In the genomic region with DNA sequence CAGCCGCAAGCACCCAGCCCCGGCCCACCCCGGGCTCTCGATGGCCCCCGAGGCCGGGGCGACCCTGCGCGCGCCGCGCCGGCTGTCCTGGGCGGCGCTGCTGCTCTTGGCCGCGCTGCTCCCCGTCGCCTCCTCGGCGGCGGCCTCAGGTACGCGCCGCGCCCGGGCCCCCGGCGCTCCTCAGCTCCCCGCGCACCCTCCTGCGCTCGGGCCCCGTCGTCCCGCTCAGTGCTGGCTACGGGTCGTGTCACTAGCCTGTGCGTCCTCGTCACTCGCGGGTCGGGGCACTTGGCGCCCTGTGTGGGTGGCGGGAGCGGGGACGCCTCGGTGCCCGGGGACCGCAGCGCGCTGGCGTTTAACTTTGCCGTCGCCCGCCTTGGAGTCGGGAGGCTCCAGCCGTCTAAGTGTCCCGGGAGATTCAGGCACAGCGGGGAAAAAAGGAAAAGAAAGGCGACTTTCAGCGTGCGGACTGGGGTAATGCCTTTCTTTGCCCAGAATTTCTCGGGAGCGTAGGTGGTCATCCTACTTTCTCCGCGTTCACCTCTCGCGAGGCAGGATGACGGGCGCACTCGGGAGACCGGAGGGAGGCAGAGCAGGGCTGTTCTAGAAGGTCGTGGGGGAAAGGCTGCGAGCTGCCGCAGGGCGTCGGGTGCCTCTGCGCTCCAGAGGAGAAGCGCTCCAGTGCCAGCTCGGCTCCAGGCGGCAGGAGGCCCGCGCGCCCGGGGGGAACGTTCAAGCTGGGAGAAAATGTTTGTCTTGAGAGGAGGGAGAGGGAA, we compare ENCODE assay signal across 8 cellular contexts. TPM values are rescaled to one million over a fixed set of nuclear protein-coding genes. Genes with fewer than 3 reads are reported as not detected.
A peak's percentile ranks its signal among the peaks of the same experiment; 100 is the strongest.
DNase-seq lines count a peak whose midpoint lies in the region; ATAC-seq, FAIRE-seq and TF ChIP-seq lines count a peak whose summit lies in the region.

No MANE protein-coding gene starts in this region.

- H3K4me3 ChIP-seq in keratinocyte (ENCODE audit: control insufficient read depth in 2 of 3, extremely low read depth in 1 of 3, insufficient read depth in 2 of 3, low read depth in 1 of 3, low read length in 3 of 3) (peak overlapping the region in 2 of 3 experiments; percentile 27 to 41), PC-3 (ENCODE audit: low read length) (no peak overlapping the region)

- H3K9ac ChIP-seq in keratinocyte (ENCODE audit: control insufficient read depth, extremely low read depth, insufficient read depth, low read length): no peak overlapping the region
- no peak overlapping the region for H3K9ac ChIP-seq in PC-3 (ENCODE audit: low read length)

- H3K9me2 ChIP-seq in PC-3 (replicated peaks; ENCODE audit: low read length): no peaks in the 10 kb centered on the region

- intact Hi-C loops in PC-3 (cut with micrococcal nuclease): no loop called here

- dilution Hi-C loops in keratinocyte (cut with MboI; ENCODE audit: extremely low pct_ligation_motif_present, low sequenced_read_pairs): loop anchor here (25.0 kb wide), 1 partner anchor 468 kb away; no protein-coding TSS in a partner anchor

- H3K4me1 Mint-ChIP-seq in stimulated activated naive CD8-positive, alpha-beta T cell treated with anti-CD3 and anti-CD28 coated beads, Interleukin-15, amount 100 ng/mL, for 72 hours: peaks cover 29% of the 10 kb centered on the region

- CTCF ChIA-PET in PC-3 (lab: Charles Lee): no interaction called here

- H3K27me3 ChIP-seq in keratinocyte (ENCODE audit: control insufficient read depth, extremely low read depth, insufficient read depth, low read length) (peaks cover 57% of the 10 kb centered on the region), PC-3 (ENCODE audit: low read length) (peaks cover 67% of the 10 kb centered on the region)

- no peaks in the 10 kb centered on the region for H3K9me1 ChIP-seq in keratinocyte (ENCODE audit: control insufficient read depth, extremely low read depth, insufficient read depth, low read length)

- no peak for FAIRE-seq in keratinocyte (lab: Jason Lieb, UNC)

- no peak overlapping the region for H2AFZ ChIP-seq in keratinocyte (ENCODE audit: control insufficient read depth, low read length)
- H2AFZ ChIP-seq in PC-3 (ENCODE audit: low read length): no peak overlapping the region

- TF ChIP-seq CTCF in keratinocyte (optimal IDR thresholded peaks at IDR 0.05 in 1 of 3, IDR thresholded peaks at IDR 0.05 in 1 of 3, conservative IDR thresholded peaks at IDR 0.05 in 1 of 3; ENCODE audit: extremely low read depth in 1 of 3, insufficient read depth in 2 of 3, low read length in 3 of 3): no peak
- no peak for TF ChIP-seq CTCF in PC-3 (conservative IDR thresholded peaks at IDR 0.05; ENCODE audit: low read depth, low read length)

- H3K27ac Mint-ChIP-seq in stimulated activated naive CD8-positive, alpha-beta T cell treated with anti-CD3 and anti-CD28 coated beads, Interleukin-15, amount 100 ng/mL, for 72 hours: no peak overlapping the region

- H3K9me3 ChIP-seq in keratinocyte (ENCODE audit: control insufficient read depth, low read depth, low read length) (no peaks in the 10 kb centered on the region), PC-3 (ENCODE audit: low read length) (no peaks in the 10 kb centered on the region)

- H3K27me3 Mint-ChIP-seq in stimulated activated naive CD8-positive, alpha-beta T cell treated with anti-CD3 and anti-CD28 coated beads, Interleukin-15, amount 100 ng/mL, for 72 hours: peaks cover 98% of the 10 kb centered on the region

- no TSS peak for BruUV-seq in PC-3 (replicated peaks; lab: Mats Ljungman, UMichigan)

- H3K36me3 ChIP-seq in keratinocyte (ENCODE audit: control insufficient read depth in 2 of 2, extremely low read depth in 1 of 2, insufficient read depth in 2 of 2, low read length in 2 of 2) (no peaks in the 10 kb centered on the region), PC-3 (ENCODE audit: low read depth, low read length) (no peaks in the 10 kb centered on the region)

- H3F3A ChIP-seq in PC-3 (ENCODE audit: low read length, unreplicated experiment): no peaks in the 10 kb centered on the region

- peak overlapping the region; percentile 74 to 81 for H3K4me3 Mint-ChIP-seq in stimulated activated naive CD8-positive, alpha-beta T cell treated with anti-CD3 and anti-CD28 coated beads, Interleukin-15, amount 100 ng/mL, for 72 hours

- H3K79me2 ChIP-seq in keratinocyte (ENCODE audit: control insufficient read depth, insufficient read depth, low read length): no peaks in the 10 kb centered on the region
- H3K79me2 ChIP-seq in PC-3 (ENCODE audit: low read length): no peaks in the 10 kb centered on the region

- H3K4me1 ChIP-seq in keratinocyte (ENCODE audit: control insufficient read depth, extremely low read depth, insufficient read depth, low read length) (peaks cover 2% of the 10 kb centered on the region), PC-3 (ENCODE audit: insufficient read depth, low read length) (no peaks in the 10 kb centered on the region)

- DNase-seq in activated gamma-delta T cell (lab: John Stamatoyannopoulos, UW) (peak; percentile 15), activated gamma-delta T cell treated with Interleukin-2 at 50 U/mL for 16 hours (no peak), NCI-H1105 (lab: John Stamatoyannopoulos, UW) (peak; percentile 68), astrocyte of the hippocampus (ENCODE audit: low read depth, low spot score) (peak; percentile 79), keratinocyte (ENCODE audit: low read depth, low spot score) (no peak), NCI-H1417 treated with DMSO at 0.1 percent for 48 hours (lab: John Stamatoyannopoulos, UW) (no peak), PC-3 (no peak)
- DNase-seq in stimulated activated naive CD8-positive, alpha-beta T cell treated with anti-CD3 and anti-CD28 coated beads, Interleukin-15, amount 100 ng/mL, for 72 hours: peak; percentile 37 to 45

- ATAC-seq in stimulated activated naive CD8-positive, alpha-beta T cell treated with anti-CD3 and anti-CD28 coated beads, Interleukin-15, amount 100 ng/mL, for 72 hours: peak; percentile 74
- no peak for ATAC-seq in PC-3

- H3K27ac ChIP-seq in keratinocyte (ENCODE audit: control insufficient read depth, insufficient read depth, low read length) (no peak overlapping the region), PC-3 (ENCODE audit: low read length) (no peak overlapping the region)

- POLR2A ChIA-PET in PC-3 (lab: Charles Lee; ENCODE audit: unreplicated experiment): no interaction called here

- no peaks in the 10 kb centered on the region for H3K9me3 Mint-ChIP-seq in stimulated activated naive CD8-positive, alpha-beta T cell treated with anti-CD3 and anti-CD28 coated beads, Interleukin-15, amount 100 ng/mL, for 72 hours

- H4K20me1 ChIP-seq in keratinocyte (ENCODE audit: control insufficient read depth, extremely low read depth, insufficient read depth, low read length) (no peaks in the 10 kb centered on the region), PC-3 (ENCODE audit: low read length) (no peaks in the 10 kb centered on the region)

- peak overlapping the region; percentile 7 for H3K4me2 ChIP-seq in keratinocyte (ENCODE audit: control insufficient read depth, extremely low read depth, insufficient read depth, low read depth, low read length)
- H3K4me2 ChIP-seq in PC-3 (ENCODE audit: low read length): no peak overlapping the region

RNA-seq across cellular contexts. Expression of gene FNDC1, which starts 0.5 kb away (rescaled TPM):
- polyA plus RNA-seq in keratinocyte: 0.06 TPM in 1 of 3 replicates, not detected in the others
- polyA plus RNA-seq in keratinocyte (2011; ENCODE audit: low read depth): not detected
- polyA plus RNA-seq in keratinocyte (2011; cell fraction: cytosol; rRNA removed): not detected in 2 replicates
- not detected in 2 replicates for polyA plus RNA-seq in keratinocyte (2011; cell fraction: nucleus; rRNA removed)
- not detected in 2 replicates for polyA plus RNA-seq in keratinocyte (2012; ENCODE audit: low replicate concordance)
- polyA minus RNA-seq in keratinocyte: not detected in 3 replicates
- not detected for polyA minus RNA-seq in keratinocyte (2011; cell fraction: cytosol; rRNA and poly(A)+ RNA removed)
- not detected in 2 replicates for polyA minus RNA-seq in keratinocyte (2011; cell fraction: nucleus; rRNA and poly(A)+ RNA removed)
- not detected in 2 replicates for total RNA-seq in PC-3 (2014; rRNA removed)

Comparison
In these comparisons a context has a peak if more than half of its experiments do, and no peak if none do; other contexts are left out.
1. DNase-seq: peak in activated gamma-delta T cell (single experiment), NCI-H1105 (single experiment), astrocyte of the hippocampus (single experiment) and stimulated activated naive CD8-positive, alpha-beta T cell treated with anti-CD3 and anti-CD28 coated beads, Interleukin-15, amount 100 ng/mL, for 72 hours (2 of 2); none in activated gamma-delta T cell treated with Interleukin-2 at 50 U/mL for 16 hours (single experiment), keratinocyte (single experiment), NCI-H1417 treated with DMSO at 0.1 percent for 48 hours (single experiment) and PC-3 (single experiment).